8 cellular contexts compared by ENCODE assay signal in the genomic region with DNA sequence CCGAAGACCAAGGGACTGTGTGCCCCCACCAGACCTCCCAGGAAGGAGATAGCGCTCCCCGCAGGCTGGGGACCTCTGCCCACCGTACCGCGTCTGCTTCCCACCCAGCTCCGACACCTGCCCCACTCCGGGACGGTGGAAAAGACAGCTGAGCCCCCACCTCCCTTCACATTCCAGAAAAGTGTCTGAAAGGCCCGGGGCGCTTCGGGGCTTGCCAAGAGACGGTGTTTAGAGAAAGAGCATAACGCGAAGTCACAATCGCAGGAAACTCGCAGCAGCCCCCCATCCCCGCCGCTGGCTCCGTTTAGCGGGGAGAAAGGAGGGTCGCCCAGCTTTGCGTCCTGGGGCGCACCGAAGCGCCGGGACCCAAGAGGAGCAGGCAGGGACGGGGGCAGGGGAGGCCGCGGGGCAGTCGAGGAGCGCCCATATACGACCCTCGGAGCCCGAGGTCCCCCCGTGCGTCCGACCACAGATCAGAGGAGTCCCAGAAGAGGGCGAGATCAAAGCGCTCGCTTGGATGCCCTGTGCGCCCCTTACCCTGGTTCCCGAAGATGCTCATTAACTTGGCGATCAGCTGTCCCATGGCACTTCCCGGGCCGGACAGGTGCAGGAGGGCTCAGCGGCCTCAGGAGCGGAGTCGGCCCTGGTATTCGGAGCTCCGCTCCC. TPM values are rescaled to one million over a fixed set of nuclear protein-coding genes. Genes with fewer than 3 reads are reported as not detected.
DNase-seq lines count a peak whose midpoint lies in the region; ATAC-seq and FAIRE-seq lines count a peak whose summit lies in the region.

No MANE protein-coding gene starts in this region.

- H3K36me3 ChIP-seq in iPS-20b (ENCODE audit: insufficient read depth, low read depth, low read length) = no peaks in the 10 kb centered on the region
- H3K36me3 ChIP-seq in small intestine (ENCODE audit: control insufficient read depth in 2 of 2, insufficient read depth in 2 of 2, low read length in 2 of 2) = no peaks in the 10 kb centered on the region

- H3K4me3 Mint-ChIP-seq in activated naive CD8-positive, alpha-beta T cell treated with anti-CD3 and anti-CD28 coated beads, Interleukin-2, amount 50 U/mL, for 24 hours = peak overlapping the region; percentile 90

- no peak for DNase-seq in activated naive CD8-positive, alpha-beta T cell treated with anti-CD3 and anti-CD28 coated beads, Interleukin-2, amount 50 U/mL, for 24 hours
- no peak for DNase-seq in small intestine
- DNase-seq in NCI-H2227 treated with DMSO at 0.1 percent for 48 hours (lab: John Stamatoyannopoulos, UW) = no peak
- DNase-seq in frontal cortex (ENCODE audit: low spot score in 2 of 2) = no peak

- peak overlapping the region; percentile 93 for H3K4me3 ChIP-seq in iPS-20b (ENCODE audit: low read length)
- peak overlapping the region; percentile 0 to 42 for H3K4me3 ChIP-seq in small intestine (ENCODE audit: low read depth in 1 of 2, low read length in 2 of 2)

- peaks cover 30% of the 10 kb centered on the region for H3K27me3 Mint-ChIP-seq in activated naive CD8-positive, alpha-beta T cell treated with anti-CD3 and anti-CD28 coated beads, Interleukin-2, amount 50 U/mL, for 24 hours

- H3K9ac ChIP-seq in iPS-20b (ENCODE audit: low read depth, low read length) = peak overlapping the region; percentile 57; the same call in 1 of the 2 replicates

- H3K27me3 ChIP-seq in iPS-20b (ENCODE audit: insufficient read depth, low read length) = peaks cover 41% of the 10 kb centered on the region
- H3K27me3 ChIP-seq in small intestine (ENCODE audit: control insufficient read depth in 2 of 2, insufficient read depth in 2 of 2, low read length in 2 of 2) = peaks cover 0 to 4% of the 10 kb centered on the region in 2 donors

- H3K4me1 ChIP-seq in iPS-20b (ENCODE audit: insufficient read depth, low read length) = no peaks in the 10 kb centered on the region
- H3K4me1 ChIP-seq in small intestine (ENCODE audit: control insufficient read depth in 2 of 2, insufficient read depth in 1 of 2, low read depth in 1 of 2, low read length in 1 of 2) = no peaks in the 10 kb centered on the region

- H3K36me3 Mint-ChIP-seq in activated naive CD8-positive, alpha-beta T cell treated with anti-CD3 and anti-CD28 coated beads, Interleukin-2, amount 50 U/mL, for 24 hours (ENCODE audit: low read depth) = peaks cover 2% of the 10 kb centered on the region

- no peak overlapping the region for H3K27ac ChIP-seq in iPS-20b (ENCODE audit: low read length)
- H3K27ac ChIP-seq in small intestine (ENCODE audit: low read depth in 1 of 2, low read length in 1 of 2) = no peak overlapping the region

- H3K27ac Mint-ChIP-seq in activated naive CD8-positive, alpha-beta T cell treated with anti-CD3 and anti-CD28 coated beads, Interleukin-2, amount 50 U/mL, for 24 hours = no peak overlapping the region

- FAIRE-seq in small intestine (lab: Jason Lieb, UNC) = no peak
- FAIRE-seq in frontal cortex (lab: Jason Lieb, UNC) = no peak

- no peaks in the 10 kb centered on the region for H3K9me3 Mint-ChIP-seq in activated naive CD8-positive, alpha-beta T cell treated with anti-CD3 and anti-CD28 coated beads, Interleukin-2, amount 50 U/mL, for 24 hours

- ATAC-seq in GM21723 (IDR thresholded peaks at IDR 0.05; ENCODE audit: unreplicated experiment) (peak; percentile 13), GM19397 (IDR thresholded peaks at IDR 0.05; ENCODE audit: unreplicated experiment) (no peak), HG03342 (IDR thresholded peaks at IDR 0.05; ENCODE audit: unreplicated experiment) (no peak)
- peak; percentile 2 for ATAC-seq in activated naive CD8-positive, alpha-beta T cell treated with anti-CD3 and anti-CD28 coated beads, Interleukin-2, amount 50 U/mL, for 24 hours

- no peaks in the 10 kb centered on the region for H3K9me3 ChIP-seq in iPS-20b (ENCODE audit: insufficient read depth, low read depth, low read length)
- H3K9me3 ChIP-seq in small intestine (ENCODE audit: control insufficient read depth, low read depth) = no peaks in the 10 kb centered on the region

- WGBS in small intestine, 3 donors = 8 to 26% (median 19%) methylated on average over 45 to 51 of the region's 51 CpGs

- H3K4me1 Mint-ChIP-seq in activated naive CD8-positive, alpha-beta T cell treated with anti-CD3 and anti-CD28 coated beads, Interleukin-2, amount 50 U/mL, for 24 hours = peaks cover 19% of the 10 kb centered on the region

RNA-seq across cellular contexts. Expression of a gene that starts 0.7 kb away (rescaled TPM):
- not detected for polyA plus RNA-seq in small intestine
- total RNA-seq in frontal cortex = not detected

RNA-seq across cellular contexts. Expression of a gene that starts 13.9 kb away (rescaled TPM):
- polyA plus RNA-seq in small intestine = 10 to 100 TPM in 1 of 3 donors, 1 to 10 TPM in 2; 3.3 to 12.7 (median 3.5) TPM
- 9.8 TPM for total RNA-seq in frontal cortex

RNA-seq across cellular contexts. Expression of a gene that starts 32.2 kb away (rescaled TPM):
- polyA plus RNA-seq in small intestine = 1 to 10 TPM in 1 of 3 donors, under 1 TPM in 2; 0.45 to 3.7 (median 0.81) TPM
- 14.3 TPM for total RNA-seq in frontal cortex

RNA-seq across cellular contexts. Expression of a gene that starts 34.8 kb away (rescaled TPM):
- polyA plus RNA-seq in small intestine = 1,000 to 10,000 TPM; 1,923 to 3,263 (median 3,147) TPM
- 1,210 TPM for total RNA-seq in frontal cortex

Comparison
In these comparisons a context has a peak if more than half of its experiments do, and no peak if none do; other contexts are left out.
1. ATAC-seq: peak in GM21723 (single experiment) and activated naive CD8-positive, alpha-beta T cell treated with anti-CD3 and anti-CD28 coated beads, Interleukin-2, amount 50 U/mL, for 24 hours (single experiment); none in GM19397 (single experiment) and HG03342 (single experiment).